24 cellular contexts compared by ENCODE assay signal in the genomic region with DNA sequence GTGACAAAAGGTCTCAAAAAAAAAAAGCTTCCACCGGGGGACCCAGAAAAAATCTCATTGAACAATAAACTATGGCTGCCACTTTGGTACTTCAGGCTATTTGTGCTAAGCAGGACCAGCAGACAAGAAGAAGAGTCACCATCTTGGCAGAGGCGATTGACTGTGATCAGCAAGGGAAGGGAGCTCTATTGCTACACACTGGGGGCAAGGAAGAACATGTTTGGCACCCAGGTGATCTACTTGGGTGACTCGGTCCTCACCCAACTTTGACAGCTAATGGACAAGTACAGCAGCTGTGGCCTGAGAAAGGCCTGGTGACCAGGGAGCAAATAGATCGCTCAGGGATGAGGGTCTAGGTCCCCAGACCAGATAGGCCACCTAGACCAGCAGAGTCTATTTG. TPM values are rescaled to one million over a fixed set of nuclear protein-coding genes. Genes with fewer than 3 reads are reported as not detected.
DNase-seq lines count a peak whose midpoint lies in the region; ATAC-seq, FAIRE-seq and TF ChIP-seq lines count a peak whose summit lies in the region.
"Had no signal": no experiment of that assay in that cellular context is flagged by ENCODE, and none has a peak within 500 bp of the region (broad histone marks: within the 10 kb centered on the region; RNA-seq: fewer than 3 reads in every experiment).

No MANE protein-coding gene starts in this region.

- no peak overlapping the region for H3K27ac ChIP-seq in foreskin keratinocyte
- H3K27ac ChIP-seq: 22Rv1, A549, C4-2B had no signal

- H3K27ac Mint-ChIP-seq in neural crest cell (ENCODE audit: unreplicated experiment) = peak overlapping the region; percentile 72
- H3K27ac Mint-ChIP-seq: B cell; CD4-positive, alpha-beta T cell; CD8-positive, alpha-beta T cell had no signal

- no peaks in the 10 kb centered on the region for H3K36me3 ChIP-seq in bronchial epithelial cell (ENCODE audit: control insufficient read depth, insufficient read depth, low read length)
- H3K36me3 ChIP-seq: BLaER1 treated with 17β-estradiol and CSF1 and Interleukin-3, amounts not matched to agents 10 nM and 100 nM had no signal

- H3K4me3 ChIP-seq in bronchial epithelial cell (ENCODE audit: low read depth, low read length) = no peak overlapping the region
- H3K4me3 ChIP-seq: A549; BLaER1 treated with 17β-estradiol and CSF1 and Interleukin-3, amounts not matched to agents 10 nM and 100 nM; GM12878 had no signal

- H3K27me3 Mint-ChIP-seq in neural crest cell (ENCODE audit: low read depth) = no peaks in the 10 kb centered on the region
- H3K27me3 Mint-ChIP-seq: CD4-positive, alpha-beta T cell had no signal

- H3K4me3 Mint-ChIP-seq in neural crest cell = no peak overlapping the region
- H3K4me3 Mint-ChIP-seq: B cell; CD4-positive, alpha-beta T cell; CD8-positive, alpha-beta T cell had no signal

- no peaks in the 10 kb centered on the region for H3K4me1 ChIP-seq in foreskin keratinocyte
- H3K4me1 ChIP-seq: A549, Caco-2 had no signal

- H3K4me1 Mint-ChIP-seq in neural crest cell = no peaks in the 10 kb centered on the region
- H3K4me1 Mint-ChIP-seq: B cell had no signal

- FAIRE-seq in bronchial epithelial cell (lab: Jason Lieb, UNC) = no peak
- FAIRE-seq: A549, D721Med, GM12878, GM12892, GM18507 had no signal

- ATAC-seq in foreskin keratinocyte = peak; percentile 23
- ATAC-seq: A549; CD8-positive, alpha-beta T cell; GM12878 had no signal

- H3K27me3 ChIP-seq in bronchial epithelial cell (ENCODE audit: control insufficient read depth, insufficient read depth, low read length) = no peaks in the 10 kb centered on the region
- H3K27me3 ChIP-seq in foreskin keratinocyte = no peaks in the 10 kb centered on the region
- H3K27me3 ChIP-seq: BLaER1 treated with 17β-estradiol and CSF1 and Interleukin-3, amounts not matched to agents 10 nM and 100 nM had no signal

- H3K9me3 Mint-ChIP-seq in neural crest cell = no peaks in the 10 kb centered on the region
- H3K9me3 Mint-ChIP-seq: CD4-positive, alpha-beta T cell; CD8-positive, alpha-beta T cell had no signal

- peak; percentile 62 for DNase-seq in bronchial epithelial cell (ENCODE audit: low read depth)
- DNase-seq in foreskin keratinocyte = peak in 1 of 2 donors; percentile 13
- no peak for DNase-seq in neural crest cell (ENCODE audit: low read depth, low spot score)
- DNase-seq in DMS153 (lab: John Stamatoyannopoulos, UW) = no peak
- DNase-seq in NCI-H82 (lab: John Stamatoyannopoulos, UW) = no peak
- DNase-seq: AML-193; Caco-2; Calu3; CD4-positive, alpha-beta T cell; CD8-positive, alpha-beta T cell; DMS53; DMS79; DND-41; EL; GDM1 had no signal

- H3K36me3 Mint-ChIP-seq in neural crest cell (ENCODE audit: low read depth) = no peaks in the 10 kb centered on the region
- H3K36me3 Mint-ChIP-seq: CD8-positive, alpha-beta T cell had no signal

- TF ChIP-seq CTCF in bronchial epithelial cell (IDR thresholded peaks at IDR 0.05; ENCODE audit: insufficient read depth, low read length, severe bottlenecking) (no peak), foreskin keratinocyte (conservative IDR thresholded peaks at IDR 0.05) (no peak), neural crest cell (conservative IDR thresholded peaks at IDR 0.05) (no peak)

RNA-seq across cellular contexts. Expression of a gene that starts 53.4 kb away (rescaled TPM):
- 217 and 254 TPM in 2 replicates for total RNA-seq in bronchial epithelial cell
- total RNA-seq in foreskin keratinocyte = 276 and 283 TPM in 2 replicates
- 220 and 259 TPM in 2 replicates for polyA plus RNA-seq in foreskin keratinocyte
- total RNA-seq in neural crest cell = 480 and 482 TPM in 2 replicates
